ENCODE assay signal across 8 cellular contexts in genomic region chr9:124941689-124942561, GRCh38. TPM values are rescaled to one million over a fixed set of nuclear protein-coding genes. Genes with fewer than 3 reads are reported as not detected.
A peak's percentile ranks its signal among the peaks of the same experiment; 100 is the strongest.
DNase-seq lines count a peak whose midpoint lies in the region; ATAC-seq and TF ChIP-seq lines count a peak whose summit lies in the region.

No MANE protein-coding gene starts in this region.

- H3K4me1 ChIP-seq in thymus (ENCODE audit: control insufficient read depth, insufficient read depth, low read length) = peaks cover 4% of the 10 kb centered on the region

- TF ChIP-seq CTCF in omental fat pad (IDR thresholded peaks at IDR 0.05) = no peak

- H3K27me3 ChIP-seq in thymus (ENCODE audit: control insufficient read depth, insufficient read depth) = no peaks in the 10 kb centered on the region

- no peaks in the 10 kb centered on the region for H3K9me3 ChIP-seq in thymus (ENCODE audit: control insufficient read depth)

- DNase-seq in DMS153 (lab: John Stamatoyannopoulos, UW) (peak; percentile 4), DMS153 treated with DMSO at 0.1 percent for 48 hours (lab: John Stamatoyannopoulos, UW; ENCODE audit: unreplicated experiment) (no peak), RPMI7951 (ENCODE audit: low read depth) (peak; percentile 55), glomerular endothelial cell (ENCODE audit: extremely low read depth, low read depth, low spot score) (peak; percentile 29), omental fat pad (ENCODE audit: low spot score) (no peak)
- DNase-seq in activated naive CD4-positive, alpha-beta T cell (lab: John Stamatoyannopoulos, UW) = peak; percentile 7 to 60 (median 32)

- H3K27ac ChIP-seq in thymus (ENCODE audit: low read depth) = peak overlapping the region; percentile 98

- 19% methylated on average over 30 of the region's 30 CpGs for WGBS in thymus

- peak overlapping the region; percentile 92 for H3K4me3 ChIP-seq in thymus (ENCODE audit: low read length)

- ATAC-seq in HG03060 (IDR thresholded peaks at IDR 0.05; ENCODE audit: low read depth, unreplicated experiment) (peak; percentile 20), omental fat pad (ENCODE audit: low FRiP score) (peak; percentile 16)

- H3K36me3 ChIP-seq in thymus (ENCODE audit: control insufficient read depth, insufficient read depth) = no peaks in the 10 kb centered on the region

RNA-seq across cellular contexts. Expression of gene GOLGA1, which starts 1.0 kb away (rescaled TPM):
- total RNA-seq in RPMI7951 (2014; rRNA removed; shearing (Covaris generic)) = 6.2 and 9.3 TPM in 2 replicates
- total RNA-seq in glomerular endothelial cell (14.6 and 16.3 TPM in 2 replicates), omental fat pad (10 to 100 TPM; 13.3 to 31.5 (median 19.7) TPM)
- polyA plus RNA-seq in thymus = 9.5 TPM

Comparison
In these comparisons a context has a peak if more than half of its experiments do, and no peak if none do; other contexts are left out.
1. DNase-seq: peak in DMS153 (single experiment), RPMI7951 (single experiment), activated naive CD4-positive, alpha-beta T cell (4 of 4) and glomerular endothelial cell (single experiment); none in DMS153 treated with DMSO at 0.1 percent for 48 hours (single experiment) and omental fat pad (single experiment).